11 cellular contexts compared by ENCODE assay signal in genomic region chr2:105950521-105951389, GRCh38.
DNase-seq lines count a peak whose midpoint lies in the region; ATAC-seq, FAIRE-seq and TF ChIP-seq lines count a peak whose summit lies in the region.
"Had no signal": no experiment of that assay in that cellular context is flagged by ENCODE, and none has a peak within 500 bp of the region (broad histone marks: within the 10 kb centered on the region; RNA-seq: fewer than 3 reads in every experiment).

No MANE protein-coding gene starts in this region.

- H3K9me3 ChIP-seq in right cardiac atrium (ENCODE audit: control insufficient read depth, low read length) (no peaks in the 10 kb centered on the region), endothelial cell of umbilical vein (replicated peaks; ENCODE audit: control insufficient read depth, insufficient read depth, low read length) (no peaks in the 10 kb centered on the region)

- H3K9ac ChIP-seq in endothelial cell of umbilical vein (replicated peaks; ENCODE audit: extremely low read depth, insufficient read depth, low read length), result no peak overlapping the region

- no peaks in the 10 kb centered on the region for H3K79me2 ChIP-seq in endothelial cell of umbilical vein (ENCODE audit: control insufficient read depth, insufficient read depth, low read length)

- no peaks in the 10 kb centered on the region for H3K27me3 ChIP-seq in right cardiac atrium (ENCODE audit: control insufficient read depth, insufficient read depth)
- H3K27me3 ChIP-seq in endothelial cell of umbilical vein (ENCODE audit: control insufficient read depth in 2 of 2, insufficient read depth in 2 of 2, low read length in 2 of 2), result no peaks in the 10 kb centered on the region

- no peaks in the 10 kb centered on the region for H3K9me1 ChIP-seq in endothelial cell of umbilical vein (replicated peaks; ENCODE audit: control insufficient read depth, extremely low read depth, insufficient read depth, low read length)

- dilution Hi-C loops in endothelial cell of umbilical vein (cut with MboI; ENCODE audit: extremely low pct_ligation_motif_present, low sequenced_read_pairs), result no loop called here

- POLR2A ChIA-PET in endothelial cell of umbilical vein (lab: Charles Lee), result no interaction called here

- TF ChIP-seq POLR2A in endothelial cell of umbilical vein (IDR thresholded peaks at IDR 0.05; ENCODE audit: low read depth, low read length), result no peak

- 56% methylated on average over 10 of the region's 10 CpGs for WGBS in right cardiac atrium

- H3K4me1 ChIP-seq in right cardiac atrium (ENCODE audit: control insufficient read depth, insufficient read depth, low read length), result no peaks in the 10 kb centered on the region
- no peaks in the 10 kb centered on the region for H3K4me1 ChIP-seq in endothelial cell of umbilical vein (ENCODE audit: control insufficient read depth, extremely low read depth, insufficient read depth, low read length)

- H3K4me3 ChIP-seq in right cardiac atrium (ENCODE audit: low read length) (no peak overlapping the region), endothelial cell of umbilical vein (replicated peaks in 1 of 3; ENCODE audit: insufficient read depth in 1 of 3, low read depth in 1 of 3, low read length in 3 of 3) (no peak overlapping the region), retinal pigment epithelial cell (ENCODE audit: low read length) (no peak overlapping the region)

- DNase-seq in left ventricle myocardium superior (no peak), right cardiac atrium (no peak), NCI-H82 treated with DMSO at 0.1 percent for 48 hours (lab: John Stamatoyannopoulos, UW; ENCODE audit: unreplicated experiment) (peak; percentile 93), endothelial cell of umbilical vein (ENCODE audit: low read depth, low spot score) (peak; percentile 6), retinal pigment epithelial cell (ENCODE audit: low read depth) (peak; percentile 65)
- DNase-seq: activated B cell treated with CpG ODN at 0.5 μM for 24 hours; activated naive CD8-positive, alpha-beta T cell treated with anti-CD3 and anti-CD28 coated beads, Interleukin-2, amount 10 ng/mL, durations not matched to agents 7 days and 5 days; NCI-H2171 treated with DMSO at 0.1 percent for 48 hours had no signal

- no peak overlapping the region for H3K4me2 ChIP-seq in endothelial cell of umbilical vein (ENCODE audit: insufficient read depth, low read length)

- H3K36me3 ChIP-seq in endothelial cell of umbilical vein (ENCODE audit: control insufficient read depth in 2 of 2, extremely low read depth in 1 of 2, insufficient read depth in 2 of 2, low read length in 2 of 2), result no peaks in the 10 kb centered on the region

- intact Hi-C loops in left ventricle myocardium superior (cut with micrococcal nuclease), result no loop called here
- intact Hi-C loops in right cardiac atrium (cut with DNase I), result no loop called here
- intact Hi-C loops in endothelial cell of umbilical vein (cut with micrococcal nuclease), result no loop called here

- ATAC-seq in left ventricle myocardium superior, result peak; percentile 30
- no peak for ATAC-seq in right cardiac atrium
- no peak for ATAC-seq in GM18909 (IDR thresholded peaks at IDR 0.05; ENCODE audit: poor library complexity, unreplicated experiment)
- no peak for ATAC-seq in GM21528 (IDR thresholded peaks at IDR 0.05; ENCODE audit: low FRiP score, unreplicated experiment)
- ATAC-seq in HG03342 (IDR thresholded peaks at IDR 0.05; ENCODE audit: unreplicated experiment), result no peak

- H3K27ac ChIP-seq in right cardiac atrium (ENCODE audit: low read length) (no peak overlapping the region), endothelial cell of umbilical vein (ENCODE audit: insufficient read depth, low read depth, low read length) (no peak overlapping the region)

- no TSS peak for BruUV-seq in endothelial cell of umbilical vein (replicated peaks; lab: Mats Ljungman, UMichigan)

- CTCF ChIA-PET in endothelial cell of umbilical vein (lab: Charles Lee), result no interaction called here

- no peaks in the 10 kb centered on the region for H4K20me1 ChIP-seq in endothelial cell of umbilical vein (replicated peaks; ENCODE audit: control insufficient read depth, extremely low read depth, insufficient read depth, low read length)

- TF ChIP-seq CTCF in endothelial cell of umbilical vein (IDR thresholded peaks at IDR 0.05; ENCODE audit: extremely low read depth in 1 of 2, insufficient read depth in 1 of 2, low read depth in 1 of 2, low read length in 2 of 2) (no peak), retinal pigment epithelial cell (conservative IDR thresholded peaks at IDR 0.05; ENCODE audit: low read depth, low read length) (no peak)

- FAIRE-seq in endothelial cell of umbilical vein (lab: Jason Lieb, UNC), result no peak

- H2AFZ ChIP-seq in endothelial cell of umbilical vein (ENCODE audit: low read depth, low read length), result no peak overlapping the region

TF ChIP-seq in endothelial cell of umbilical vein, 7 proteins besides CTCF, POLR2A, EP300 and RAD21:
- TF ChIP-seq MYC (IDR thresholded peaks at IDR 0.05; ENCODE audit: low read depth, low read length) (no peak), FOS (IDR thresholded peaks at IDR 0.05; ENCODE audit: borderline replicate concordance, insufficient read depth, low read length) (no peak), EZH2 (IDR thresholded peaks at IDR 0.05; ENCODE audit: borderline replicate concordance, low read depth, low read length, severe bottlenecking) (no peak), MAX (IDR thresholded peaks at IDR 0.05; ENCODE audit: insufficient read depth, insufficient read length) (no peak), POLR2AphosphoS5 (IDR thresholded peaks at IDR 0.05; ENCODE audit: insufficient read depth, low read depth, low read length) (no peak), GATA2 (IDR thresholded peaks at IDR 0.05; ENCODE audit: insufficient read depth, insufficient read length, low read depth, low read length) (no peak), JUN (IDR thresholded peaks at IDR 0.05; ENCODE audit: borderline replicate concordance, insufficient read depth, insufficient read length, low read depth) (no peak)

Comparison
In these comparisons a context has a peak if more than half of its experiments do, and no peak if none do; other contexts are left out.
1. DNase-seq: peak in NCI-H82 treated with DMSO at 0.1 percent for 48 hours (single experiment), endothelial cell of umbilical vein (single experiment) and retinal pigment epithelial cell (single experiment); none in left ventricle myocardium superior (single experiment) and right cardiac atrium (0 of 3).